In the genomic region with DNA sequence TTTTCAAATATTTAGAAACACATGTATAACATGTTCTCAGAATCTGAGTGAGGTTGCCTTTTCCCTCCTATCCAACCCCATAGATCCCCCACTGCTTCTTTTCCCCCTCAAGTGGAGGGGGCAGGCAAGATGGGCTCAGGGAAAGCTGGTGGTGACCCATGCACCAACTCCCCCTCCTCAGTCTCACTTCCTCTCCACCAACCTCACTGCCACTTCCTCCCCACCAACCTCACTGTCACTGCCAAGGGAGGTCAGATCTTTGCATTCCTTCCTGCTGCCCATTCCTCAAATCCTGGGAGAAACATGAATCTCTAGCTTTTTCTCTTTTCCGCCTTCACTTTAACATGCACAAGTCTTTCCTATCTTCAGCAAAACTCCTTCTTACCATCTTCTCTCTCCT, we compare ENCODE assay signal across 29 cellular contexts. TPM values are rescaled to one million over a fixed set of nuclear protein-coding genes. Genes with fewer than 3 reads are reported as not detected.
"Had no signal": no experiment of that assay in that cellular context is flagged by ENCODE, and none has a peak within 500 bp of the region (broad histone marks: within the 10 kb centered on the region; RNA-seq: fewer than 3 reads in every experiment).

No MANE protein-coding gene starts in this region.

- H3K9ac ChIP-seq: parathyroid adenoma had no signal

- ATAC-seq: left lung; lower lobe of right lung; naive thymus-derived CD8-positive, alpha-beta T cell; right cardiac atrium had no signal

- H3K27ac ChIP-seq: adrenal gland, cardiac muscle cell, colonic mucosa, left lung, lower lobe of right lung, parathyroid adenoma, uterus, WERI-Rb-1 had no signal

- FAIRE-seq: frontal cortex, islet of Langerhans had no signal

- H2AFZ ChIP-seq: parathyroid adenoma had no signal

- H3K27me3 ChIP-seq: adrenal gland, cardiac muscle cell, colonic mucosa, left lung, uterus had no signal

- H3K4me3 ChIP-seq: adrenal gland, cardiac muscle cell, colonic mucosa, left lung, lower lobe of right lung, uterus had no signal

- H3K36me3 ChIP-seq: adrenal gland, cardiac muscle cell, colonic mucosa, left lung, lower lobe of right lung, uterus, WERI-Rb-1 had no signal

- H3K9me3 ChIP-seq: adrenal gland, colonic mucosa, left lung, lower lobe of right lung, uterus had no signal

- H3K4me1 ChIP-seq: adrenal gland, colonic mucosa, lower lobe of right lung, parathyroid adenoma, uterus had no signal

- DNase-seq: activated CD4-positive, alpha-beta memory T cell treated with anti-CD3 and anti-CD28 coated beads for 36 hours; activated CD4-positive, alpha-beta T cell treated with anti-CD3 and anti-CD28 coated beads, Interleukin-2, amount 10 ng/mL, durations not matched to agents 24 days and 14 days; activated CD4-positive, CD25-positive, alpha-beta regulatory T cell treated with anti-CD3 and anti-CD28 coated beads, Interleukin-2, amount 50 U/mL, for 72 hours; activated CD8-positive, alpha-beta memory T cell treated with anti-CD3 and anti-CD28 coated beads, Interleukin-2, amount 50 U/mL, for 4 hours; activated effector memory CD4-positive, alpha-beta T cell treated with anti-CD3 and anti-CD28 coated beads, Interleukin-2, amount 50 U/mL, for 16 hours; activated naive CD4-positive, alpha-beta T cell treated with anti-CD3 and anti-CD28 coated beads for 36 hours; activated naive CD8-positive, alpha-beta T cell treated with anti-CD3 and anti-CD28 coated beads for 36 hours; activated T-cell treated with anti-CD3 and anti-CD28 coated beads, Interleukin-2, amount 50 U/mL, for 1 hour; adrenal gland; aorta; cerebellar nuclear complex; colonic mucosa; effector CD8-positive, alpha-beta T cell; glutamatergic neuron; left lung; lower lobe of right lung; mesenchymal stem cell; naive thymus-derived CD8-positive, alpha-beta T cell; nucleus accumbens; right cardiac atrium; stimulated activated CD4-positive, alpha-beta T cell treated with anti-CD3 and anti-CD28 coated beads, Interleukin-4, amount 100 ng/mL, for 1 hour; T-helper 9 cell; uterus; WERI-Rb-1 had no signal

RNA-seq across cellular contexts. Expression of a gene that starts 48.7 kb away (rescaled TPM):
- total RNA-seq: activated CD4-positive, alpha-beta T cell treated with anti-CD3 and anti-CD28 coated beads, Interleukin-2, amount 10 ng/mL, durations not matched to agents 24 days and 14 days; activated T-helper 1 cell treated with anti-CD3 and anti-CD28 coated beads, Interleukin-12 subunit alpha, Interleukin-12 subunit beta, Interleukin-2, Interleukin-4 antibody, amounts not matched to agents 30 ng/mL and 10 ng/mL and 1 ng/mL, durations not matched to agents 14 hours and 24 hours and 36 hours had no signal
- polyA plus RNA-seq: naive thymus-derived CD8-positive, alpha-beta T cell had no signal
